1 cellular context compared by ENCODE assay signal in the genomic region with DNA sequence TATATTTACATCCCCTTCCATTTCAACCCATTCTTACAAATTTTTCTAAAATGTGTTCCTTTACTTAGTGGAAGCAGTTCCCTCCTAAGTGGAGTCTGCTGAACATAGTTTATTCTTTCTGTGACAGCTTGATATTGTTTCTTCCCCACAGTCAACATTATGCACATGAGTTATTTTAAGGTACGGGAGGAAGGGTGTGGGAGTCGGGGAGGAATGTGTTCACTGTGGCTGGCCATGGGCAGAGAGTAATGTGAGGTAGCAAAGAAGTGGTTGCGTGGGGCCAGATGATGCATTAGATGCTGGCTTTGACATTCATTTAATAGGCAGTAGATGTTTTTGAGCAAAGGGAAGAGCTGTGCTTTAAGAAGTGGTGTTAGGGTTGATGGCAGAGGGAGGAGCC.
TF ChIP-seq lines count a peak whose summit lies in the region.

No MANE protein-coding gene starts in this region.

TF ChIP-seq in IMR-90, 13 proteins besides CTCF, POLR2A, EP300 and RAD21:
- no peak for TF ChIP-seq USF2 (IDR thresholded peaks at IDR 0.05; ENCODE audit: low read depth, low read length)
